Comparison of ENCODE assay signal across 1 cellular context in genomic region chr11:46142561-46142960, GRCh38.
TF ChIP-seq lines count a peak whose summit lies in the region.

No MANE protein-coding gene starts in this region.

TF ChIP-seq in SK-N-SH treated with all-trans-retinoic acid at 6 μM for 48 hours, 23 proteins besides CTCF, POLR2A, EP300 and RAD21 (continued from another document):
- TF ChIP-seq TSHZ2 (CRISPR knock-in tag; IDR thresholded peaks at IDR 0.05) = no peak
- TF ChIP-seq, protein P1, sequence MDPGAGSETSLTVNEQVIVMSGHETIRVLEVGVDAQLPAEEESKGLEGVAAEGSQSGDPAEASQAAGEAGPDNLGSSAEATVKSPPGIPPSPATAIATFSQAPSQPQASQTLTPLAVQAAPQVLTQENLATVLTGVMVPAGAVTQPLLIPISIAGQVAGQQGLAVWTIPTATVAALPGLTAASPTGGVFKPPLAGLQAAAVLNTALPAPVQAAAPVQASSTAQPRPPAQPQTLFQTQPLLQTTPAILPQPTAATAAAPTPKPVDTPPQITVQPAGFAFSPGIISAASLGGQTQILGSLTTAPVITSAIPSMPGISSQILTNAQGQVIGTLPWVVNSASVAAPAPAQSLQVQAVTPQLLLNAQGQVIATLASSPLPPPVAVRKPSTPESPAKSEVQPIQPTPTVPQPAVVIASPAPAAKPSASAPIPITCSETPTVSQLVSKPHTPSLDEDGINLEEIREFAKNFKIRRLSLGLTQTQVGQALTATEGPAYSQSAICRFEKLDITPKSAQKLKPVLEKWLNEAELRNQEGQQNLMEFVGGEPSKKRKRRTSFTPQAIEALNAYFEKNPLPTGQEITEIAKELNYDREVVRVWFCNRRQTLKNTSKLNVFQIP (CRISPR knock-in tag; IDR thresholded peaks at IDR 0.05; ENCODE audit: borderline replicate concordance, low read depth) = no peak
- no peak for TF ChIP-seq SNAI2 (CRISPR knock-in tag; IDR thresholded peaks at IDR 0.05)
- TF ChIP-seq OSR1 (CRISPR knock-in tag; IDR thresholded peaks at IDR 0.05) = no peak
- TF ChIP-seq TOX (CRISPR knock-in tag; IDR thresholded peaks at IDR 0.05; ENCODE audit: borderline replicate concordance) = no peak
- no peak for TF ChIP-seq ESRRG (CRISPR knock-in tag; IDR thresholded peaks at IDR 0.05)
- no peak for TF ChIP-seq ZNF70 (CRISPR knock-in tag; IDR thresholded peaks at IDR 0.05)
- TF ChIP-seq ZNF565 (CRISPR knock-in tag; conservative IDR thresholded peaks at IDR 0.05; ENCODE audit: low read depth) = no peak
- TF ChIP-seq ZFP3 (CRISPR knock-in tag; IDR thresholded peaks at IDR 0.05) = no peak
- no peak for TF ChIP-seq ZNF8 (CRISPR knock-in tag; IDR thresholded peaks at IDR 0.05)
- TF ChIP-seq BACH2 (CRISPR knock-in tag; IDR thresholded peaks at IDR 0.05; ENCODE audit: borderline replicate concordance) = no peak
- no peak for TF ChIP-seq TCF4 (CRISPR knock-in tag; IDR thresholded peaks at IDR 0.05; ENCODE audit: borderline replicate concordance)
- no peak for TF ChIP-seq ZFP30 (CRISPR knock-in tag; IDR thresholded peaks at IDR 0.05)
- TF ChIP-seq CSDC2 (CRISPR knock-in tag; IDR thresholded peaks at IDR 0.05) = no peak
